ENCODE assay signal across 9 cellular contexts in the genomic region with DNA sequence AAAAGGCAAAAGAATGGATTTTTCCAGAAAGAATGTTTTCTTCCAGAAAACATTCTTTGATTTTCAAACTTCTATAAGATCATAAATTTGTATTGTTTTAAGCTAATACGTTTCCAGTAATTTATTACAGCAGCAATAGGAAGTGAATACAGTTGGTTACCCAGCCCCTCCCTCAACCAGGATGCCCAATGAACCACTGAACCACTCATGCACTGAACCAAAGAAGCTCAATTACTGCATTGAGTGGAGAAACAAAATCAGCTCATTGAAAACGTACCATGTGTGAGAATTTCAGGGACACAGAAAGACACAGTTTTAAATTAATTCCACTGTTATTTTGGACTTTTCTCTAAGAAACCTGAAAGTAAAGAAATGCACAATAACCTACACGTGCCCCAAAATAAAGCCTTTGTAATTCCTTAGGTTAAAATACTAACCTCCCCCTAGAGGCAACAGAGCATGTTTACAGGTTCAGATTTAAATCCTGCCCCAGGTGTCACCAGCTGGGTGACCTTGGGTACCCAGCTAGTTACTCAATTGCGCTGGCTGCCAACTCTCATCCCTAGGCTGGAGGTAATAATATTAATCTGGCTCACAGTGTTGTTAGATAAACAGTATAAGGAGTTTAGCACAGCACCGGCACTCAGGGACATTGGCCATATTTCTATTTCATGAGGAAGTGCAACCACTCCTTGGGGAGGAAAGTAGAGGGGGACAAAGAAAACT.
DNase-seq lines count a peak whose midpoint lies in the region; ATAC-seq and TF ChIP-seq lines count a peak whose summit lies in the region.
"Had no signal": no experiment of that assay in that cellular context is flagged by ENCODE, and none has a peak within 500 bp of the region (broad histone marks: within the 10 kb centered on the region; RNA-seq: fewer than 3 reads in every experiment).

No MANE protein-coding gene starts in this region.

- H3K4me3 Mint-ChIP-seq in natural killer cell: no peak overlapping the region
- H3K4me3 Mint-ChIP-seq: activated T-cell treated with anti-CD3 and anti-CD28 coated beads, Interleukin-2, amount 50 U/mL, for 24 hours had no signal

- H3K27ac ChIP-seq in Peyer's patch (no peak overlapping the region), right cardiac atrium (ENCODE audit: low read length) (peak overlapping the region; percentile 2), gastrocnemius medialis (no peak overlapping the region)

- H3K9me3 ChIP-seq in BE2C (no peaks in the 10 kb centered on the region), Peyer's patch (no peaks in the 10 kb centered on the region), right cardiac atrium (ENCODE audit: control insufficient read depth, low read length) (no peaks in the 10 kb centered on the region), gastrocnemius medialis (no peaks in the 10 kb centered on the region)

- TF ChIP-seq CTCF in BE2C (IDR thresholded peaks at IDR 0.05; ENCODE audit: low read depth, low read length): peak; percentile 48
- peak in 4 of 6 experiments; percentile 10 to 16 (median 14) for TF ChIP-seq CTCF in Peyer's patch (IDR thresholded peaks at IDR 0.05)
- TF ChIP-seq CTCF in natural killer cell (IDR thresholded peaks at IDR 0.05): no peak
- TF ChIP-seq CTCF in gastrocnemius medialis (IDR thresholded peaks at IDR 0.05 in 4 of 5, conservative IDR thresholded peaks at IDR 0.05 in 1 of 5): peak in 1 of 5 experiments; percentile 25

- no peak overlapping the region for H3K4me3 ChIP-seq in BE2C (ENCODE audit: low read depth, low read length)
- H3K4me3 ChIP-seq in Peyer's patch: no peak overlapping the region
- no peak overlapping the region for H3K4me3 ChIP-seq in right cardiac atrium (ENCODE audit: low read length)
- H3K4me3 ChIP-seq in gastrocnemius medialis: no peak overlapping the region

- DNase-seq in BE2C: no peak
- no peak for DNase-seq in Peyer's patch
- no peak for DNase-seq in right cardiac atrium
- DNase-seq in posterior cingulate gyrus: no peak
- DNase-seq in 8988T: no peak
- no peak for DNase-seq in natural killer cell
- no peak for DNase-seq in gastrocnemius medialis
- DNase-seq: activated T-cell treated with anti-CD3 and anti-CD28 coated beads, Interleukin-2, amount 50 U/mL, for 24 hours had no signal

- ATAC-seq in GM21390 (IDR thresholded peaks at IDR 0.05; ENCODE audit: unreplicated experiment) (peak; percentile 49), right cardiac atrium (peak in 1 of 2 donors; percentile 27), natural killer cell (no peak), gastrocnemius medialis (no peak)

- WGBS in right cardiac atrium: 33% methylated on average over 5 of the region's 5 CpGs

- in situ Hi-C loops in gastrocnemius medialis (cut with MboI; ENCODE audit: low sequenced_read_pairs in 4 of 4): no loop called here

- H3K27me3 ChIP-seq in BE2C (no peaks in the 10 kb centered on the region), Peyer's patch (no peaks in the 10 kb centered on the region), right cardiac atrium (ENCODE audit: control insufficient read depth, insufficient read depth) (no peaks in the 10 kb centered on the region), gastrocnemius medialis (no peaks in the 10 kb centered on the region)

- no peaks in the 10 kb centered on the region for H3K4me1 Mint-ChIP-seq in natural killer cell

- H3K36me3 Mint-ChIP-seq in natural killer cell: no peaks in the 10 kb centered on the region

- H3K36me3 ChIP-seq in BE2C: no peaks in the 10 kb centered on the region
- no peaks in the 10 kb centered on the region for H3K36me3 ChIP-seq in Peyer's patch
- H3K36me3 ChIP-seq in gastrocnemius medialis: no peaks in the 10 kb centered on the region

- peaks cover 0 to 9% of the 10 kb centered on the region in 2 donors for H3K27me3 Mint-ChIP-seq in natural killer cell (ENCODE audit: low read depth in 2 of 2)

- H3K9me3 Mint-ChIP-seq in natural killer cell: no peaks in the 10 kb centered on the region
- H3K9me3 Mint-ChIP-seq: activated T-cell treated with anti-CD3 and anti-CD28 coated beads, Interleukin-2, amount 50 U/mL, for 24 hours had no signal

- intact Hi-C loops in right cardiac atrium (cut with DNase I): no loop called here
- intact Hi-C loops in posterior cingulate gyrus (cut with DNase I): no loop called here
- intact Hi-C loops in natural killer cell (cut with micrococcal nuclease): no loop called here
- intact Hi-C loops in gastrocnemius medialis (cut with DNase I; ENCODE audit: low total_unique reads): no loop called here

- no peak overlapping the region for H3K27ac Mint-ChIP-seq in natural killer cell
- H3K27ac Mint-ChIP-seq: activated T-cell treated with anti-CD3 and anti-CD28 coated beads, Interleukin-2, amount 50 U/mL, for 24 hours had no signal

- H3K4me1 ChIP-seq in BE2C: peaks cover 33% of the 10 kb centered on the region
- peaks cover 0 to 4% (median 0%) of the 10 kb centered on the region in 4 donors for H3K4me1 ChIP-seq in Peyer's patch
- peaks cover 18% of the 10 kb centered on the region for H3K4me1 ChIP-seq in right cardiac atrium (ENCODE audit: control insufficient read depth, insufficient read depth, low read length)
- peaks cover 13 to 15% of the 10 kb centered on the region in 2 donors for H3K4me1 ChIP-seq in gastrocnemius medialis

- no peak for TF ChIP-seq POLR2A in Peyer's patch (IDR thresholded peaks at IDR 0.05)
- TF ChIP-seq POLR2A in gastrocnemius medialis (IDR thresholded peaks at IDR 0.05): no peak
